1 cellular context compared by ENCODE assay signal in the genomic region with DNA sequence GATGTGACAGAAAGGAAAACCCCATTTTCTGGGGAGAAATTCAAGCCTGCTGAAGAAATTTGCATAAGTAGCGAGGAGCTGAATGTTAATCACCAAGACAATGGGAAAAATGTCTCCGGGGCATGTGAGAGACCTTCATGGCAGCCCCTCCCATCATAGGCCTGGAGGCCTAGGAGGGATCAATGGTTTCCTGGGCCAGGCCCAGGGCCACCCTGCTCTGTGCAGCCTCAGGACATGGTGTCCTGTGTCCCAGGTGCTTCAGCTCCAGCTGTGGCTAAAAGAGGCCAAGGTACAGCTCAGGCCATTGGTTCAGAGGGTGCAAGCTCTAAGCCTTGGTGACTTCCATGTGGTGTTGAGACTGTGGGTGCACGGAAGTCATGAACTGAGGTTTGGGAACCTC.
"Had no signal": no experiment of that assay in that cellular context is flagged by ENCODE, and none has a peak within 500 bp of the region (broad histone marks: within the 10 kb centered on the region; RNA-seq: fewer than 3 reads in every experiment).

No MANE protein-coding gene starts in this region.

- ATAC-seq: GM12878 had no signal

- H3K4me3 ChIP-seq: GM12878 had no signal
